14 cellular contexts compared by ENCODE assay signal in genomic region chr1:205042911-205043806, GRCh38. TPM values are rescaled to one million over a fixed set of nuclear protein-coding genes. Genes with fewer than 3 reads are reported as not detected.
DNase-seq lines count a peak whose midpoint lies in the region; ATAC-seq and TF ChIP-seq lines count a peak whose summit lies in the region.
"Had no signal": no experiment of that assay in that cellular context is flagged by ENCODE, and none has a peak within 500 bp of the region (broad histone marks: within the 10 kb centered on the region; RNA-seq: fewer than 3 reads in every experiment).

A gene with protein sequence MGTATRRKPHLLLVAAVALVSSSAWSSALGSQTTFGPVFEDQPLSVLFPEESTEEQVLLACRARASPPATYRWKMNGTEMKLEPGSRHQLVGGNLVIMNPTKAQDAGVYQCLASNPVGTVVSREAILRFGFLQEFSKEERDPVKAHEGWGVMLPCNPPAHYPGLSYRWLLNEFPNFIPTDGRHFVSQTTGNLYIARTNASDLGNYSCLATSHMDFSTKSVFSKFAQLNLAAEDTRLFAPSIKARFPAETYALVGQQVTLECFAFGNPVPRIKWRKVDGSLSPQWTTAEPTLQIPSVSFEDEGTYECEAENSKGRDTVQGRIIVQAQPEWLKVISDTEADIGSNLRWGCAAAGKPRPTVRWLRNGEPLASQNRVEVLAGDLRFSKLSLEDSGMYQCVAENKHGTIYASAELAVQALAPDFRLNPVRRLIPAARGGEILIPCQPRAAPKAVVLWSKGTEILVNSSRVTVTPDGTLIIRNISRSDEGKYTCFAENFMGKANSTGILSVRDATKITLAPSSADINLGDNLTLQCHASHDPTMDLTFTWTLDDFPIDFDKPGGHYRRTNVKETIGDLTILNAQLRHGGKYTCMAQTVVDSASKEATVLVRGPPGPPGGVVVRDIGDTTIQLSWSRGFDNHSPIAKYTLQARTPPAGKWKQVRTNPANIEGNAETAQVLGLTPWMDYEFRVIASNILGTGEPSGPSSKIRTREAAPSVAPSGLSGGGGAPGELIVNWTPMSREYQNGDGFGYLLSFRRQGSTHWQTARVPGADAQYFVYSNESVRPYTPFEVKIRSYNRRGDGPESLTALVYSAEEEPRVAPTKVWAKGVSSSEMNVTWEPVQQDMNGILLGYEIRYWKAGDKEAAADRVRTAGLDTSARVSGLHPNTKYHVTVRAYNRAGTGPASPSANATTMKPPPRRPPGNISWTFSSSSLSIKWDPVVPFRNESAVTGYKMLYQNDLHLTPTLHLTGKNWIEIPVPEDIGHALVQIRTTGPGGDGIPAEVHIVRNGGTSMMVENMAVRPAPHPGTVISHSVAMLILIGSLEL (plus strand): TSS chr1:205043212. CDS start chr1:205053186, 9,974 bp downstream.

- no peaks in the 10 kb centered on the region for H3K9me3 ChIP-seq in mesenchymal stem cell (ENCODE audit: control insufficient read depth, low read length)

- no peak within 1 kb of the TSS for H3K4me3 Mint-ChIP-seq in endothelial cell (ENCODE audit: unreplicated experiment)
- H3K4me3 Mint-ChIP-seq in stimulated activated effector memory CD8-positive, alpha-beta T cell treated with anti-CD3 and anti-CD28 coated beads, Interleukin-12 subunit alpha, Interleukin-12 subunit beta, amount 100 ng/mL, for 72 hours: no peak within 1 kb of the TSS
- H3K4me3 Mint-ChIP-seq: activated naive CD4-positive, alpha-beta T cell treated with anti-CD3 and anti-CD28 coated beads, Interleukin-2, amount 50 U/mL, for 24 hours; effector memory CD8-positive, alpha-beta T cell; type B pancreatic cell had no signal

- no peak within 1 kb of the TSS for H3K27ac ChIP-seq in mesenchymal stem cell (ENCODE audit: low read length, poor library complexity, severe bottlenecking)

- no peak for TF ChIP-seq CTCF in endothelial cell (IDR thresholded peaks at IDR 0.05; ENCODE audit: unreplicated experiment)
- TF ChIP-seq CTCF in lower leg skin (IDR thresholded peaks at IDR 0.05): no peak

- no peak within 1 kb of the TSS for H3K4me2 ChIP-seq in mesenchymal stem cell (ENCODE audit: low read length, poor library complexity, severe bottlenecking)

- no peak within 1 kb of the TSS for H3K18ac ChIP-seq in mesenchymal stem cell (ENCODE audit: low read depth in 1 of 2, low read length in 2 of 2)

- no peak within 1 kb of the TSS for H4K91ac ChIP-seq in mesenchymal stem cell (ENCODE audit: low read length)

- intact Hi-C loops in lower leg skin (cut with DNase I; ENCODE audit: low total_unique reads): no loop called here

- in situ Hi-C loops in G401 (cut with HindIII; ENCODE audit: low sequenced_read_pairs): no loop called here

- H3K4me3 ChIP-seq in lower leg skin (ENCODE audit: low read depth, poor library complexity, severe bottlenecking): no peak within 1 kb of the TSS
- no peak within 1 kb of the TSS for H3K4me3 ChIP-seq in mesenchymal stem cell (ENCODE audit: insufficient read depth in 1 of 2, low read depth in 1 of 2, low read length in 2 of 2)

- peaks cover 10% of the 10 kb centered on the region for H3K27me3 Mint-ChIP-seq in endothelial cell (ENCODE audit: unreplicated experiment)

- H2BK15ac ChIP-seq in mesenchymal stem cell (ENCODE audit: low read depth, poor library complexity, severe bottlenecking): no peak within 1 kb of the TSS

- H3K14ac ChIP-seq in mesenchymal stem cell (ENCODE audit: low read length in 2 of 2): no peak within 1 kb of the TSS

- H3K4ac ChIP-seq in mesenchymal stem cell (ENCODE audit: low read depth in 1 of 2, low read length in 2 of 2): no peak within 1 kb of the TSS

- H2BK12ac ChIP-seq in mesenchymal stem cell (ENCODE audit: low read length in 2 of 2): no peak within 1 kb of the TSS

- no peak within 1 kb of the TSS for H3K9ac ChIP-seq in mesenchymal stem cell (ENCODE audit: low read length)

- peaks cover 5% of the 10 kb centered on the region for H3K36me3 Mint-ChIP-seq in endothelial cell (ENCODE audit: low read depth, unreplicated experiment)
- no peaks in the 10 kb centered on the region for H3K36me3 Mint-ChIP-seq in stimulated activated effector memory CD8-positive, alpha-beta T cell treated with anti-CD3 and anti-CD28 coated beads, Interleukin-12 subunit alpha, Interleukin-12 subunit beta, amount 100 ng/mL, for 72 hours
- H3K36me3 Mint-ChIP-seq: activated naive CD4-positive, alpha-beta T cell treated with anti-CD3 and anti-CD28 coated beads, Interleukin-2, amount 50 U/mL, for 24 hours; type B pancreatic cell had no signal

- WGBS in lower leg skin, 2 donors: 11 to 18% methylated on average over 28 to 34 of the region's 53 CpGs
- WGBS in mesenchymal stem cell: 20% methylated on average over 49 of the region's 53 CpGs

- H3K4me1 Mint-ChIP-seq in endothelial cell (ENCODE audit: unreplicated experiment): peaks cover 13% of the 10 kb centered on the region
- H3K4me1 Mint-ChIP-seq in stimulated activated effector memory CD8-positive, alpha-beta T cell treated with anti-CD3 and anti-CD28 coated beads, Interleukin-12 subunit alpha, Interleukin-12 subunit beta, amount 100 ng/mL, for 72 hours: peaks cover 6% of the 10 kb centered on the region
- H3K4me1 Mint-ChIP-seq: activated naive CD4-positive, alpha-beta T cell treated with anti-CD3 and anti-CD28 coated beads, Interleukin-2, amount 50 U/mL, for 24 hours had no signal

- peaks cover 5% of the 10 kb centered on the region for H3K9me3 Mint-ChIP-seq in endothelial cell (ENCODE audit: unreplicated experiment)
- no peaks in the 10 kb centered on the region for H3K9me3 Mint-ChIP-seq in stimulated activated effector memory CD8-positive, alpha-beta T cell treated with anti-CD3 and anti-CD28 coated beads, Interleukin-12 subunit alpha, Interleukin-12 subunit beta, amount 100 ng/mL, for 72 hours
- H3K9me3 Mint-ChIP-seq: activated naive CD4-positive, alpha-beta T cell treated with anti-CD3 and anti-CD28 coated beads, Interleukin-2, amount 50 U/mL, for 24 hours; effector memory CD8-positive, alpha-beta T cell; type B pancreatic cell had no signal

- H3K79me1 ChIP-seq in mesenchymal stem cell (replicated peaks; ENCODE audit: low read length, poor library complexity, severe bottlenecking): no peaks in the 10 kb centered on the region

- ATAC-seq in stimulated activated effector memory CD8-positive, alpha-beta T cell treated with anti-CD3 and anti-CD28 coated beads, Interleukin-12 subunit alpha, Interleukin-12 subunit beta, amount 100 ng/mL, for 72 hours: no peak
- ATAC-seq: effector memory CD8-positive, alpha-beta T cell had no signal

- H2BK5ac ChIP-seq in mesenchymal stem cell (ENCODE audit: low read depth, low read length, poor library complexity, severe bottlenecking): no peak within 1 kb of the TSS

- H3K27ac Mint-ChIP-seq in endothelial cell (ENCODE audit: unreplicated experiment): no peak within 1 kb of the TSS
- no peak within 1 kb of the TSS for H3K27ac Mint-ChIP-seq in stimulated activated effector memory CD8-positive, alpha-beta T cell treated with anti-CD3 and anti-CD28 coated beads, Interleukin-12 subunit alpha, Interleukin-12 subunit beta, amount 100 ng/mL, for 72 hours
- H3K27ac Mint-ChIP-seq: activated naive CD4-positive, alpha-beta T cell treated with anti-CD3 and anti-CD28 coated beads, Interleukin-2, amount 50 U/mL, for 24 hours; effector memory CD8-positive, alpha-beta T cell; type B pancreatic cell had no signal

- no peaks in the 10 kb centered on the region for H3K36me3 ChIP-seq in mesenchymal stem cell (ENCODE audit: control insufficient read depth in 1 of 2, insufficient read depth in 2 of 2, low read depth in 1 of 2, low read length in 2 of 2)

- H2AFZ ChIP-seq in mesenchymal stem cell (ENCODE audit: low read depth, low read length): no peak within 1 kb of the TSS

- H2BK120ac ChIP-seq in mesenchymal stem cell (ENCODE audit: low read depth, low read length): no peak within 1 kb of the TSS

- DNase-seq in G401 (ENCODE audit: low spot score) (peak; percentile 84), NCI-H2227 (lab: John Stamatoyannopoulos, UW; ENCODE audit: unreplicated experiment) (peak; percentile 86), endothelial cell (ENCODE audit: low spot score) (peak; percentile 44), occipital lobe (lab: John Stamatoyannopoulos, UW) (peak; percentile 91), NCI-H2029 treated with DMSO at 0.1 percent for 48 hours (lab: John Stamatoyannopoulos, UW) (no peak), lower leg skin (ENCODE audit: low spot score in 2 of 2) (no peak), mesenchymal stem cell (no peak)
- no peak for DNase-seq in stimulated activated effector memory CD8-positive, alpha-beta T cell treated with anti-CD3 and anti-CD28 coated beads, Interleukin-12 subunit alpha, Interleukin-12 subunit beta, amount 100 ng/mL, for 72 hours (ENCODE audit: low spot score in 2 of 2)
- DNase-seq: effector memory CD8-positive, alpha-beta T cell; islet precursor cell; SHP77 had no signal

- H3K4me1 ChIP-seq in mesenchymal stem cell (ENCODE audit: control insufficient read depth, insufficient read depth, low read depth, low read length): no peaks in the 10 kb centered on the region

- peaks cover 92 to 96% of the 10 kb centered on the region in 2 experiments for H3K27me3 ChIP-seq in mesenchymal stem cell (ENCODE audit: control insufficient read depth in 1 of 2, insufficient read depth in 1 of 2, low read length in 2 of 2)

- no peak within 1 kb of the TSS for H3K23ac ChIP-seq in mesenchymal stem cell (ENCODE audit: low read length in 2 of 2)

- TF ChIP-seq POLR2A in lower leg skin (IDR thresholded peaks at IDR 0.05): no peak

- H2AK5ac ChIP-seq in mesenchymal stem cell (ENCODE audit: low read length, severe bottlenecking): no peak within 1 kb of the TSS

- H4K8ac ChIP-seq in mesenchymal stem cell (ENCODE audit: low read length): no peak within 1 kb of the TSS

RNA-seq across cellular contexts. Expression of the gene that starts here (rescaled TPM):
- 0.06 TPM in 1 of 2 replicates, not detected in the other for total RNA-seq in G401 (2014; rRNA removed; shearing (Covaris generic))
- 0.10 TPM for total RNA-seq in endothelial cell (ENCODE audit: unreplicated experiment)
- total RNA-seq in occipital lobe: 22.8 TPM
- total RNA-seq in lower leg skin: 10 to 100 TPM in 1 of 4 donors, 1 to 10 TPM in 3; 2.7 to 18.3 (median 6.0) TPM
- not detected for polyA plus RNA-seq in mesenchymal stem cell (2013, experiment 1 of 2)
- polyA plus RNA-seq in mesenchymal stem cell (2013, experiment 2 of 2): not detected
- total RNA-seq: osteocyte had no signal

Comparison
In these comparisons a context has a peak if more than half of its experiments do, and no peak if none do; other contexts are left out.
1. Peak in DNase-seq in G401; RNA of the gene not detected or under 1 TPM.
2. Peak in DNase-seq in endothelial cell; RNA of the gene not detected or under 1 TPM.
3. DNase-seq: peak in NCI-H2227 (single experiment) and occipital lobe (single experiment); none in NCI-H2029 treated with DMSO at 0.1 percent for 48 hours (single experiment), stimulated activated effector memory CD8-positive, alpha-beta T cell treated with anti-CD3 and anti-CD28 coated beads, Interleukin-12 subunit alpha, Interleukin-12 subunit beta, amount 100 ng/mL, for 72 hours (0 of 2), lower leg skin (0 of 2) and mesenchymal stem cell (single experiment).